In genomic region chr6:145318952-145319351, GRCh38 we compare ENCODE assay signal across 18 cellular contexts.
A peak's percentile ranks its signal among the peaks of the same experiment; 100 is the strongest.
DNase-seq lines count a peak whose midpoint lies in the region; ATAC-seq and TF ChIP-seq lines count a peak whose summit lies in the region.
"Had no signal": no experiment of that assay in that cellular context is flagged by ENCODE, and none has a peak within 500 bp of the region (broad histone marks: within the 10 kb centered on the region; RNA-seq: fewer than 3 reads in every experiment).

No MANE protein-coding gene starts in this region.

- no peak for TF ChIP-seq RAD21 in HCT116 (IDR thresholded peaks at IDR 0.05; ENCODE audit: low read depth)

- ATAC-seq in HCT116, result peak; percentile 66
- peak; percentile 51; the same call in 1 of the 3 replicates for ATAC-seq in RWPE2 (ENCODE audit: low read depth)
- ATAC-seq in T-cell (replicated peaks in 1 of 4), result no peak

- H3K27ac ChIP-seq in HCT116 (ENCODE audit: low read depth, low read length) (no peak overlapping the region), RWPE2 (ENCODE audit: poor library complexity, severe bottlenecking) (no peak overlapping the region)
- H3K27ac ChIP-seq: 22Rv1, BLaER1, HL-60 had no signal

- RAD21 ChIA-PET in HCT116 (lab: Charles Lee; ENCODE audit: low non-redundant PET in 1 of 2, low total read pairs in 2 of 2, uncharacterized antibody in 2 of 2, unreplicated experiment in 2 of 2), result no interaction called here

- peaks cover 0 to 1% of the 10 kb centered on the region in 2 donors for H3K27me3 Mint-ChIP-seq in T-cell

- peaks cover 0 to 3% (median 0%) of the 10 kb centered on the region in 3 donors for H3K9me3 Mint-ChIP-seq in T-cell

- H3K4me1 Mint-ChIP-seq in T-cell, result no peaks in the 10 kb centered on the region

- POLR2A ChIA-PET in HCT116 (lab: Charles Lee) (no interaction called here), T-cell (lab: Charles Lee) (no interaction called here)

- H3K9me3 ChIP-seq in HCT116 (ENCODE audit: control insufficient read depth in 1 of 2, insufficient read depth in 1 of 2, low read depth in 1 of 2, low read length in 2 of 2), result no peaks in the 10 kb centered on the region
- no peaks in the 10 kb centered on the region for H3K9me3 ChIP-seq in RWPE2 (ENCODE audit: severe bottlenecking)

- no peak for TF ChIP-seq POLR2A in HCT116 (IDR thresholded peaks at IDR 0.05; ENCODE audit: borderline replicate concordance, extremely low read depth, insufficient read depth, insufficient read length)

- H3K4me3 Mint-ChIP-seq in T-cell, result no peak overlapping the region

- H3K27me3 ChIP-seq in HCT116 (ENCODE audit: insufficient read depth, low read length) (no peaks in the 10 kb centered on the region), RWPE2 (ENCODE audit: insufficient read depth, poor library complexity, severe bottlenecking) (no peaks in the 10 kb centered on the region)
- H3K27me3 ChIP-seq: BLaER1 had no signal

- H3K79me2 ChIP-seq in HCT116 (ENCODE audit: insufficient read depth, low read length), result no peaks in the 10 kb centered on the region

- no peaks in the 10 kb centered on the region for H3K4me1 ChIP-seq in HCT116 (ENCODE audit: control insufficient read depth in 1 of 2, insufficient read depth in 2 of 2, low read length in 2 of 2)
- no peaks in the 10 kb centered on the region for H3K4me1 ChIP-seq in RWPE2 (ENCODE audit: insufficient read depth, poor library complexity, severe bottlenecking)
- H3K4me1 ChIP-seq: BLaER1 had no signal

- TF ChIP-seq CTCF in HCT116 (IDR thresholded peaks at IDR 0.05 in 2 of 3, conservative IDR thresholded peaks at IDR 0.05 in 1 of 3; ENCODE audit: borderline replicate concordance in 1 of 3, insufficient read depth in 1 of 3, low read depth in 2 of 3, low read length in 2 of 3) (peak in 2 of 3 experiments; percentile 22 to 32; a peak in 2 of 6 replicates), RWPE2 (IDR thresholded peaks at IDR 0.05; ENCODE audit: poor library complexity, severe bottlenecking) (peak; percentile 14), epithelial cell of esophagus (IDR thresholded peaks at IDR 0.05; ENCODE audit: insufficient read depth, low read depth, low read length, missing control alignments) (peak; percentile 32)

- DNase-seq in DMS53 (lab: John Stamatoyannopoulos, UW) (peak; percentile 2), DMS53 treated with DMSO at 0.1 percent for 48 hours (lab: John Stamatoyannopoulos, UW; ENCODE audit: unreplicated experiment) (no peak), HCT116 (ENCODE audit: low read depth, low spot score) (peak; percentile 1), RWPE2 (ENCODE audit: low spot score) (no peak), epithelial cell of esophagus (ENCODE audit: low read depth) (peak; percentile 16), H4 (ENCODE audit: low spot score) (no peak), GM19240 (ENCODE audit: insufficient read length, low spot score) (no peak), T-cell (no peak)
- DNase-seq: AML-193, Calu3, DMS 273 treated with DMSO at 0.1 percent for 48 hours, DMS79 treated with DMSO at 0.1 percent for 48 hours, EL, IMR-90, KBM-7 had no signal

- no TSS peak for BruUV-seq in HCT116 (replicated peaks; lab: Mats Ljungman, UMichigan)

- H2AFZ ChIP-seq in HCT116 (ENCODE audit: low read depth, low read length, poor library complexity, severe bottlenecking), result no peak overlapping the region

- CTCF ChIA-PET in HCT116 (lab: Charles Lee) (no interaction called here), T-cell (lab: Charles Lee) (no interaction called here)

- intact Hi-C loops in HCT116 (cut with micrococcal nuclease), result no loop called here

- H3K4me3 ChIP-seq in HCT116 (replicated peaks in 1 of 2; ENCODE audit: low read depth in 1 of 2, low read length in 2 of 2) (no peak overlapping the region), RWPE2 (ENCODE audit: severe bottlenecking) (no peak overlapping the region), epithelial cell of esophagus (ENCODE audit: low read length) (no peak overlapping the region)
- H3K4me3 ChIP-seq: BLaER1 had no signal

- no peak overlapping the region for H3K27ac Mint-ChIP-seq in T-cell

- H3K9me2 ChIP-seq in HCT116 (ENCODE audit: insufficient read depth), result no peaks in the 10 kb centered on the region

- H3K4me2 ChIP-seq in HCT116 (ENCODE audit: low read length), result no peak overlapping the region
- H3K4me2 ChIP-seq: BLaER1 had no signal

- H3K36me3 Mint-ChIP-seq in T-cell, result no peaks in the 10 kb centered on the region

- no peaks in the 10 kb centered on the region for H4K20me1 ChIP-seq in HCT116 (ENCODE audit: insufficient read depth)
- H4K20me1 ChIP-seq: BLaER1 had no signal

- H3K36me3 ChIP-seq in HCT116 (ENCODE audit: control insufficient read depth in 1 of 2, insufficient read depth in 2 of 2, low read length in 2 of 2) (no peaks in the 10 kb centered on the region), RWPE2 (ENCODE audit: low read depth) (no peaks in the 10 kb centered on the region)
- H3K36me3 ChIP-seq: BLaER1 had no signal

- H3K9ac ChIP-seq in HCT116 (ENCODE audit: low read length), result no peak overlapping the region
- H3K9ac ChIP-seq: BLaER1 had no signal

TF ChIP-seq in HCT116, 20 proteins besides CTCF, POLR2A, EP300 and RAD21:
- TF ChIP-seq EGR1 (IDR thresholded peaks at IDR 0.05; ENCODE audit: low read depth), result no peak
- no peak for TF ChIP-seq ZFX (IDR thresholded peaks at IDR 0.05)
- TF ChIP-seq SP1 (IDR thresholded peaks at IDR 0.05; ENCODE audit: low read depth), result no peak
- TF ChIP-seq CBX3 (IDR thresholded peaks at IDR 0.05; ENCODE audit: low read depth), result no peak
- TF ChIP-seq TCF7L2 (IDR thresholded peaks at IDR 0.05; ENCODE audit: borderline replicate concordance, extremely low read depth, insufficient read depth, insufficient read length), result no peak
- TF ChIP-seq JUND (IDR thresholded peaks at IDR 0.05), result no peak
- TF ChIP-seq ZNF274 (IDR thresholded peaks at IDR 0.05; ENCODE audit: low read depth, low read length), result no peak
- TF ChIP-seq CEBPB (IDR thresholded peaks at IDR 0.05; ENCODE audit: low read depth), result no peak
- TF ChIP-seq, protein P1, sequence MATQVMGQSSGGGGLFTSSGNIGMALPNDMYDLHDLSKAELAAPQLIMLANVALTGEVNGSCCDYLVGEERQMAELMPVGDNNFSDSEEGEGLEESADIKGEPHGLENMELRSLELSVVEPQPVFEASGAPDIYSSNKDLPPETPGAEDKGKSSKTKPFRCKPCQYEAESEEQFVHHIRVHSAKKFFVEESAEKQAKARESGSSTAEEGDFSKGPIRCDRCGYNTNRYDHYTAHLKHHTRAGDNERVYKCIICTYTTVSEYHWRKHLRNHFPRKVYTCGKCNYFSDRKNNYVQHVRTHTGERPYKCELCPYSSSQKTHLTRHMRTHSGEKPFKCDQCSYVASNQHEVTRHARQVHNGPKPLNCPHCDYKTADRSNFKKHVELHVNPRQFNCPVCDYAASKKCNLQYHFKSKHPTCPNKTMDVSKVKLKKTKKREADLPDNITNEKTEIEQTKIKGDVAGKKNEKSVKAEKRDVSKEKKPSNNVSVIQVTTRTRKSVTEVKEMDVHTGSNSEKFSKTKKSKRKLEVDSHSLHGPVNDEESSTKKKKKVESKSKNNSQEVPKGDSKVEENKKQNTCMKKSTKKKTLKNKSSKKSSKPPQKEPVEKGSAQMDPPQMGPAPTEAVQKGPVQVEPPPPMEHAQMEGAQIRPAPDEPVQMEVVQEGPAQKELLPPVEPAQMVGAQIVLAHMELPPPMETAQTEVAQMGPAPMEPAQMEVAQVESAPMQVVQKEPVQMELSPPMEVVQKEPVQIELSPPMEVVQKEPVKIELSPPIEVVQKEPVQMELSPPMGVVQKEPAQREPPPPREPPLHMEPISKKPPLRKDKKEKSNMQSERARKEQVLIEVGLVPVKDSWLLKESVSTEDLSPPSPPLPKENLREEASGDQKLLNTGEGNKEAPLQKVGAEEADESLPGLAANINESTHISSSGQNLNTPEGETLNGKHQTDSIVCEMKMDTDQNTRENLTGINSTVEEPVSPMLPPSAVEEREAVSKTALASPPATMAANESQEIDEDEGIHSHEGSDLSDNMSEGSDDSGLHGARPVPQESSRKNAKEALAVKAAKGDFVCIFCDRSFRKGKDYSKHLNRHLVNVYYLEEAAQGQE (IDR thresholded peaks at IDR 0.05; ENCODE audit: low read depth), result no peak
- TF ChIP-seq YY1 (IDR thresholded peaks at IDR 0.05; ENCODE audit: extremely low read depth, insufficient replicate concordance, low read depth, low read length), result no peak
- no peak for TF ChIP-seq MAX (IDR thresholded peaks at IDR 0.05)
- no peak for TF ChIP-seq EZH2phosphoT487 (IDR thresholded peaks at IDR 0.05; ENCODE audit: borderline replicate concordance)
- TF ChIP-seq FOSL1 (IDR thresholded peaks at IDR 0.05; ENCODE audit: low read depth), result no peak
- no peak for TF ChIP-seq SIN3A (IDR thresholded peaks at IDR 0.05; ENCODE audit: low read depth)
- no peak for TF ChIP-seq ZBTB33 (IDR thresholded peaks at IDR 0.05; ENCODE audit: extremely low read depth, insufficient replicate concordance, low read length)
- TF ChIP-seq ATF3 (IDR thresholded peaks at IDR 0.05), result no peak
- TF ChIP-seq EZH2 (IDR thresholded peaks at IDR 0.05), result no peak
- TF ChIP-seq POLR2AphosphoS5 (IDR thresholded peaks at IDR 0.05; ENCODE audit: low read depth, low read length), result no peak

Comparison
In these comparisons a context has a peak if more than half of its experiments do, and no peak if none do; other contexts are left out.
1. DNase-seq: peak in DMS53 (single experiment), HCT116 (single experiment) and epithelial cell of esophagus (single experiment); none in DMS53 treated with DMSO at 0.1 percent for 48 hours (single experiment), RWPE2 (single experiment), H4 (single experiment), GM19240 (single experiment) and T-cell (0 of 34).
2. ATAC-seq: peak in HCT116 (single experiment) and RWPE2 (single experiment); none in T-cell (0 of 4).
3. Peak in every context shown above with its lines, with median percentiles within 50 percentile points of each other: CTCF ChIP-seq.